9 cellular contexts compared by ENCODE assay signal in the genomic region with DNA sequence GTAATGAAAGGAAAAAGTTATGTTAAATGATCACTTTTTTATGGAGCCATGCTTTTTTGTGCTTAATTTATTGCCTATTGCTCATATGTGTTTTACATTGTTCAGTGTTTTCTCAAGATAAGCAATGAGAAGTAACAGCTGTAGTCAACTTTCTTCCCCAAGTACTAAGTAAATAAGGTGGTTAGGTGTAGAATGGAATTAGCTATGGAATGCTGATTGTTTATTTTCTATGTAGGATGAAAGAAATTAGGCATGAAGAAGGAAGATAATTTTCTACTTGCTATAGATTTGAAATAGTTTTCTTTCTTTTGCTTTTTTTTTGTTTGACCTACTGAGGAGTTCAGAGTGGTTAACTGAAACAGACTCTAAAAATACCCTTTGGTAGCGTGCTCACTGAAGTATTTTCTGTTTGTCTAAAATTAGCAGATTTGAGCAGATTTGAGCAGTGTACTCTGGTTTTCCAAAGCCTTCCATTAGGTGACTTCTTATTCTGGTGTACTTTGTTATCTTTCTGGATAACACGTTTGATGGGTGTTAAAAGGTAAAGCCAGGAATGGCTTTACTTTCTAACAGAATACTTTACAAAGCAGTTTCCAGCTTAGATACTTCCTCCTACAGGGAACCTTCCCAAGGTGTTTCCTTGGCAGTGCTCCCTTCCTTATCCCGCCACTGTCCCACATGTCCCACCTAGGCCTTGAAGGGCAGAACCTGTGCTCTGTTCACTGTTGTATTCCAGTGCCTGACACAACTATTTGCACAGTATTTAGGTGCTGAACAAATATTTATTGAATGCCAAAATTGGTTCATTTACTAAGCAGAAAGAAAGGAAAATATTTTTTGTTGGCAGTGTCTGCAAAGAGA. TPM values are rescaled to one million over a fixed set of nuclear protein-coding genes. Genes with fewer than 3 reads are reported as not detected.
A peak's percentile ranks its signal among the peaks of the same experiment; 100 is the strongest.
DNase-seq lines count a peak whose midpoint lies in the region; ATAC-seq and TF ChIP-seq lines count a peak whose summit lies in the region.
"Had no signal": no experiment of that assay in that cellular context is flagged by ENCODE, and none has a peak within 500 bp of the region (broad histone marks: within the 10 kb centered on the region; RNA-seq: fewer than 3 reads in every experiment).

No MANE protein-coding gene starts in this region.

- peak overlapping the region; percentile 75 for H3K4me3 Mint-ChIP-seq in activated T-helper 17 cell treated with anti-CD3 and anti-CD28 coated beads, Interleukin-2, amount 50 U/mL, for 72 hours
- H3K4me3 Mint-ChIP-seq in naive thymus-derived CD4-positive, alpha-beta T cell = peak overlapping the region; percentile 41 to 95 (median 85)

- H3K4me1 ChIP-seq in naive thymus-derived CD4-positive, alpha-beta T cell (ENCODE audit: control insufficient read depth in 2 of 2, insufficient read depth in 2 of 2, low read length in 2 of 2) = peaks cover 68 to 83% of the 10 kb centered on the region in 2 donors
- H3K4me1 ChIP-seq in prostate gland (replicated peaks) = peaks cover 5% of the 10 kb centered on the region

- intact Hi-C loops in naive thymus-derived CD4-positive, alpha-beta T cell (cut with micrococcal nuclease) = loop anchor here (1.0 to 10.0 kb wide), 3 partner anchors 8 to 1639 kb away; a partner anchor contains a TSS
- intact Hi-C loops in prostate gland (cut with DNase I) = no loop called here

- peaks cover 46% of the 10 kb centered on the region for H3K4me1 Mint-ChIP-seq in activated T-helper 17 cell treated with anti-CD3 and anti-CD28 coated beads, Interleukin-2, amount 50 U/mL, for 72 hours
- H3K4me1 Mint-ChIP-seq in naive thymus-derived CD4-positive, alpha-beta T cell = peaks cover 53 to 98% (median 91%) of the 10 kb centered on the region in 7 donors

- ATAC-seq in GM18511 (IDR thresholded peaks at IDR 0.05; ENCODE audit: unreplicated experiment) (peak; percentile 30), HG02798 (IDR thresholded peaks at IDR 0.05; ENCODE audit: poor library complexity, unreplicated experiment) (peak; percentile 30), GM19455 (IDR thresholded peaks at IDR 0.05; ENCODE audit: unreplicated experiment) (no peak)
- no peak for ATAC-seq in activated T-helper 17 cell treated with anti-CD3 and anti-CD28 coated beads, Interleukin-2, amount 50 U/mL, for 72 hours (replicated peaks)
- ATAC-seq in naive thymus-derived CD4-positive, alpha-beta T cell = no peak

- no peaks in the 10 kb centered on the region for H3K36me3 ChIP-seq in naive thymus-derived CD4-positive, alpha-beta T cell (ENCODE audit: control insufficient read depth in 2 of 3, insufficient read depth in 3 of 3, low read length in 3 of 3)
- H3K36me3 ChIP-seq in prostate gland = no peaks in the 10 kb centered on the region

- peak overlapping the region; percentile 72 for H3K27ac ChIP-seq in naive thymus-derived CD4-positive, alpha-beta T cell (ENCODE audit: low read depth, low read length)
- peak overlapping the region in 1 of 2 donors; percentile 10 for H3K27ac ChIP-seq in prostate gland
- H3K27ac ChIP-seq: GM23248 had no signal

- H3K27me3 ChIP-seq in naive thymus-derived CD4-positive, alpha-beta T cell (ENCODE audit: control insufficient read depth in 2 of 2, insufficient read depth in 2 of 2, low read length in 2 of 2) = no peaks in the 10 kb centered on the region
- H3K27me3 ChIP-seq in prostate gland (replicated peaks; ENCODE audit: insufficient read depth) = no peaks in the 10 kb centered on the region

- TF ChIP-seq POLR2A in prostate gland (IDR thresholded peaks at IDR 0.05) = no peak

- POLR2A ChIA-PET in naive thymus-derived CD4-positive, alpha-beta T cell (lab: Charles Lee) = interaction anchor here (0.6 to 35.2 kb wide), 6 partner anchors 8 to 82 kb away, joined by 3 to 900 read pairs (median 4); a partner anchor contains a TSS

- peak overlapping the region; percentile 33 for H3K4me3 ChIP-seq in naive thymus-derived CD4-positive, alpha-beta T cell (ENCODE audit: low read length)
- H3K4me3 ChIP-seq in prostate gland = no peak overlapping the region
- H3K4me3 ChIP-seq: GM23248 had no signal

- no peaks in the 10 kb centered on the region for H3K9me3 Mint-ChIP-seq in activated T-helper 17 cell treated with anti-CD3 and anti-CD28 coated beads, Interleukin-2, amount 50 U/mL, for 72 hours
- H3K9me3 Mint-ChIP-seq in naive thymus-derived CD4-positive, alpha-beta T cell = no peaks in the 10 kb centered on the region

- 59% methylated on average over 3 of the region's 3 CpGs for WGBS in prostate gland

- no peaks in the 10 kb centered on the region for H3K27me3 Mint-ChIP-seq in activated T-helper 17 cell treated with anti-CD3 and anti-CD28 coated beads, Interleukin-2, amount 50 U/mL, for 72 hours
- no peaks in the 10 kb centered on the region for H3K27me3 Mint-ChIP-seq in naive thymus-derived CD4-positive, alpha-beta T cell

- TF ChIP-seq CTCF in prostate gland (IDR thresholded peaks at IDR 0.05) = no peak

- no peaks in the 10 kb centered on the region for H3K36me3 Mint-ChIP-seq in activated T-helper 17 cell treated with anti-CD3 and anti-CD28 coated beads, Interleukin-2, amount 50 U/mL, for 72 hours (ENCODE audit: low read depth)
- peaks cover 0 to 16% (median 4%) of the 10 kb centered on the region in 5 donors for H3K36me3 Mint-ChIP-seq in naive thymus-derived CD4-positive, alpha-beta T cell

- H3K9me3 ChIP-seq in naive thymus-derived CD4-positive, alpha-beta T cell (ENCODE audit: control insufficient read depth in 2 of 3, low read length in 3 of 3) = no peaks in the 10 kb centered on the region
- H3K9me3 ChIP-seq in prostate gland = no peaks in the 10 kb centered on the region

- CTCF ChIA-PET in naive thymus-derived CD4-positive, alpha-beta T cell (lab: Charles Lee) = interaction anchor here (1.0 to 1.5 kb wide), 5 partner anchors 14 to 30 kb away, joined by 3 to 5 read pairs (median 3); no protein-coding TSS in a partner anchor

- DNase-seq in naive thymus-derived CD4-positive, alpha-beta T cell = no peak
- DNase-seq in HK-2 (ENCODE audit: unreplicated experiment) = no peak
- no peak for DNase-seq in prostate gland (ENCODE audit: low spot score)
- DNase-seq in stimulated activated CD4-positive, alpha-beta T cell treated with anti-CD3 and anti-CD28 coated beads, Interleukin-4, amount 100 ng/mL, for 1 hour = no peak
- DNase-seq: GM23248 had no signal

- H3K27ac Mint-ChIP-seq in activated T-helper 17 cell treated with anti-CD3 and anti-CD28 coated beads, Interleukin-2, amount 50 U/mL, for 72 hours = peak overlapping the region; percentile 84
- peak overlapping the region; percentile 91 to 99 (median 97) for H3K27ac Mint-ChIP-seq in naive thymus-derived CD4-positive, alpha-beta T cell

RNA-seq across cellular contexts. Expression of a gene that starts 56.0 kb away (rescaled TPM):
- total RNA-seq in activated T-helper 17 cell treated with anti-CD3 and anti-CD28 coated beads, Interleukin-2, amount 50 U/mL, for 72 hours = 10 to 100 TPM; 31.0 to 43.9 TPM
- 100 to 1,000 TPM in 4 of 5 experiments, 10 to 100 TPM in 1; 79.0 to 200 (median 107) TPM for total RNA-seq in naive thymus-derived CD4-positive, alpha-beta T cell
- 1 to 10 TPM; 4.4 to 5.5 TPM for polyA plus RNA-seq in naive thymus-derived CD4-positive, alpha-beta T cell
- total RNA-seq in prostate gland = 10 to 100 TPM; 40.6 to 55.7 TPM

Comparison
In these comparisons a context has a peak if more than half of its experiments do, and no peak if none do; other contexts are left out.
1. ATAC-seq: peak in GM18511 (single experiment) and HG02798 (single experiment); none in activated T-helper 17 cell treated with anti-CD3 and anti-CD28 coated beads, Interleukin-2, amount 50 U/mL, for 72 hours (single experiment), naive thymus-derived CD4-positive, alpha-beta T cell (single experiment) and GM19455 (single experiment).